In the genomic region with DNA sequence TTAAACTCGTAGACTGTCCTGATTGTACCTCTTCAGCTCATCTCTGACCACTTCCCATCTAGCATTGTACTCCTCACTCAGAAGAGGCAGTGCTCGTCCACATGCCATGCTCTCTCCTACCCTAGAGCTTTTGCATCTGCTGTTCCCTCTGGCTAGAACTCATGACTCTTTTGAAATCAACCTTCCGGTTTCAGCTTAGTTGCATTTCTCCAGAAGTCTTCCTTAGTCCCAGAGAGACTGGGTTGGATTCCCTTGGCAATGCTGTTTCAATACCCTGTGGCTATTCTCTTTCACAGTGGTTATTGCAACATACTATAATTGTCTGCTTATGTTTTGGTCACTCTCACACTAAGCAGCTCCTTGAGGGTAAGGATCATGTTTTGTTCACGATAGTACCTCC, we compare ENCODE assay signal across 18 cellular contexts. TPM values are rescaled to one million over a fixed set of nuclear protein-coding genes. Genes with fewer than 3 reads are reported as not detected.
A peak's percentile ranks its signal among the peaks of the same experiment; 100 is the strongest.
DNase-seq lines count a peak whose midpoint lies in the region; ATAC-seq, FAIRE-seq and TF ChIP-seq lines count a peak whose summit lies in the region.
"Had no signal": no experiment of that assay in that cellular context is flagged by ENCODE, and none has a peak within 500 bp of the region (broad histone marks: within the 10 kb centered on the region; RNA-seq: fewer than 3 reads in every experiment).

No MANE protein-coding gene starts in this region.

- no peak overlapping the region for H3K9ac ChIP-seq in kidney (ENCODE audit: low read length in 2 of 2)
- H3K9ac ChIP-seq: neural progenitor cell, SK-N-SH had no signal

- H3K36me3 ChIP-seq in kidney (ENCODE audit: control insufficient read depth in 1 of 2, insufficient read depth in 2 of 2, low read length in 2 of 2), result no peaks in the 10 kb centered on the region
- H3K36me3 ChIP-seq: neural progenitor cell had no signal

- ATAC-seq in right cardiac atrium (peak; percentile 20 to 34), Right ventricle myocardium inferior (no peak), GM18868 (IDR thresholded peaks at IDR 0.05; ENCODE audit: unreplicated experiment) (no peak), GM18870 (IDR thresholded peaks at IDR 0.05; ENCODE audit: unreplicated experiment) (no peak), HG03520 (IDR thresholded peaks at IDR 0.05; ENCODE audit: unreplicated experiment) (no peak)
- ATAC-seq: A549, HCT116 had no signal

- H3K4me1 ChIP-seq in right cardiac atrium (ENCODE audit: control insufficient read depth, insufficient read depth, low read length) (no peaks in the 10 kb centered on the region), kidney (ENCODE audit: control insufficient read depth in 1 of 2, insufficient read depth in 1 of 2, low read depth in 1 of 2, low read length in 2 of 2) (no peaks in the 10 kb centered on the region)
- H3K4me1 ChIP-seq: A549, neural progenitor cell had no signal

- WGBS in right cardiac atrium, result 61% methylated on average over 4 of the region's 4 CpGs

- no peaks in the 10 kb centered on the region for H3K27me3 ChIP-seq in right cardiac atrium (ENCODE audit: control insufficient read depth, insufficient read depth)

- intact Hi-C loops in right cardiac atrium (cut with DNase I) (no loop called here), Right ventricle myocardium inferior (cut with DNase I) (no loop called here), kidney (cut with DNase I) (no loop called here)

- no peak for TF ChIP-seq CTCF in kidney (IDR thresholded peaks at IDR 0.05; ENCODE audit: borderline replicate concordance, extremely low read depth, insufficient read depth)

- FAIRE-seq in kidney (lab: Jason Lieb, UNC), result no peak
- FAIRE-seq: A549 had no signal

- no peak overlapping the region for H3K4me3 ChIP-seq in right cardiac atrium (ENCODE audit: low read length)
- H3K4me3 ChIP-seq in kidney (ENCODE audit: low read length in 2 of 2), result no peak overlapping the region
- H3K4me3 ChIP-seq: A549, lung, neural progenitor cell had no signal

- DNase-seq in right cardiac atrium (no peak), Right ventricle myocardium inferior (ENCODE audit: missing footprints) (no peak), amniotic epithelial cell (ENCODE audit: low read depth) (peak; percentile 11), kidney (peak; percentile 7), kidney tubule cell (ENCODE audit: low spot score) (no peak)
- DNase-seq: activated naive CD4-positive, alpha-beta T cell treated with Interleukin-2 at 50 U/mL for 16 hours; hypothalamus; NK-92 treated with Interleukin-12 subunit alpha and Interleukin-12 subunit beta, amount 100 ng/mL, for 24 hours; SK-N-SH; stimulated activated naive CD4-positive, alpha-beta T cell treated with Interleukin-2 at 50 U/mL for 16 hours had no signal

- H3K9me3 ChIP-seq in right cardiac atrium (ENCODE audit: control insufficient read depth, low read length), result no peaks in the 10 kb centered on the region
- no peaks in the 10 kb centered on the region for H3K9me3 ChIP-seq in kidney (ENCODE audit: control insufficient read depth in 1 of 2, low read length in 2 of 2)
- H3K9me3 ChIP-seq: A549, SK-N-SH had no signal

- H3K27ac ChIP-seq in right cardiac atrium (ENCODE audit: low read length), result no peak overlapping the region
- H3K27ac ChIP-seq in kidney (ENCODE audit: low read depth in 2 of 2, low read length in 2 of 2), result no peak overlapping the region
- H3K27ac ChIP-seq: A549, neural progenitor cell, VCaP had no signal

RNA-seq across cellular contexts. Expression of a gene that starts 14.3 kb away (rescaled TPM):
- total RNA-seq in right cardiac atrium, result under 1 TPM; 0.09 to 0.39 (median 0.14) TPM
- polyA plus RNA-seq in right cardiac atrium, result 0.14 TPM
- total RNA-seq in Right ventricle myocardium inferior, result 0.08 TPM
- total RNA-seq in kidney, result 0.22 TPM
- 0.49 TPM for polyA plus RNA-seq in kidney (ENCODE audit: insufficient read depth, low read depth, low replicate concordance)

RNA-seq across cellular contexts. Expression of a gene that starts 15.1 kb away (rescaled TPM):
- under 1 TPM; 0.49 to 0.59 (median 0.51) TPM for total RNA-seq in right cardiac atrium
- 0.20 TPM for polyA plus RNA-seq in right cardiac atrium
- 0.24 TPM for total RNA-seq in Right ventricle myocardium inferior
- total RNA-seq in kidney, result 2.5 TPM
- polyA plus RNA-seq in kidney (ENCODE audit: insufficient read depth, low read depth, low replicate concordance), result 0.84 TPM

RNA-seq across cellular contexts. Expression of a gene that starts 36.6 kb away (rescaled TPM):
- total RNA-seq in right cardiac atrium (1 to 10 TPM in 2 of 4 donors, not detected in 2; 1.4 to 1.8 TPM), Right ventricle myocardium inferior (1.5 TPM), kidney (2.8 TPM)
- polyA plus RNA-seq in right cardiac atrium (0.23 TPM), kidney (ENCODE audit: insufficient read depth, low read depth, low replicate concordance) (2.8 TPM)

RNA-seq across cellular contexts. Expression of a gene that starts 56.9 kb away (rescaled TPM):
- total RNA-seq in right cardiac atrium (under 1 TPM; 0.19 to 0.96 (median 0.55) TPM), Right ventricle myocardium inferior (1.2 TPM), kidney (2.9 TPM)
- polyA plus RNA-seq in right cardiac atrium (0.41 TPM), kidney (ENCODE audit: insufficient read depth, low read depth, low replicate concordance) (not detected)

Comparison
In these comparisons a context has a peak if more than half of its experiments do, and no peak if none do; other contexts are left out.
1. ATAC-seq: peak in right cardiac atrium (2 of 2); none in Right ventricle myocardium inferior (single experiment), GM18868 (single experiment), GM18870 (single experiment) and HG03520 (single experiment).
2. DNase-seq: peak in amniotic epithelial cell (single experiment) and kidney (single experiment); none in right cardiac atrium (0 of 3), Right ventricle myocardium inferior (single experiment) and kidney tubule cell (single experiment).